ENCODE assay signal across 1 cellular context in genomic region chr11:114821626-114822025, GRCh38.
TF ChIP-seq lines count a peak whose summit lies in the region.

No MANE protein-coding gene starts in this region.

TF ChIP-seq in WTC11, 78 proteins besides CTCF, POLR2A, EP300 and RAD21 (continued from another document):
- no peak for TF ChIP-seq E2F1 (CRISPR knock-in tag; IDR thresholded peaks at IDR 0.05)
- no peak for TF ChIP-seq ZNF423 (CRISPR knock-in tag; IDR thresholded peaks at IDR 0.05)
- no peak for TF ChIP-seq ZBTB21 (CRISPR knock-in tag; IDR thresholded peaks at IDR 0.05; ENCODE audit: borderline replicate concordance)
- TF ChIP-seq FOXK1 (CRISPR knock-in tag; IDR thresholded peaks at IDR 0.05): no peak
- no peak for TF ChIP-seq NR3C1 (CRISPR knock-in tag; conservative IDR thresholded peaks at IDR 0.05; ENCODE audit: low read depth)
- TF ChIP-seq KAT7 (CRISPR knock-in tag; IDR thresholded peaks at IDR 0.05; ENCODE audit: borderline replicate concordance): no peak
